Comparison of ENCODE assay signal across 5 cellular contexts in the genomic region with DNA sequence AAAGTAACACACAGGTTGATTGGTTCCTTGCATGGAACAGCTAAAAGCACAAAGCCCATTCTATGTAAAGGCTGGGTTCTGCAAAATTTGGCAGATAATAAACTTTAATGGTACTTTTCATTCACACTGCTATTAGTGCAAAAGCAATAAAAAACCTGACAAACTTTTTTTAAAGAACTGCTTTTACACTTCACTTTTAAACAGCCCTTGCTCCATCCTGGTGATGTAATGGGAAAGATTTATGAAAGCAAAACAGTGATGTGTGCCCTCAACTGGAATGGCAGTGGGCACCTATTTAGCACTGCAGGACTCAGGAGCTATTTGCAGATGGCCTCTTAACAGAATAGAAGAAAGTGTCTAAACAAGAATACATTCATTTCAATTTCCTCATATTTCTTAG.
"Had no signal": no experiment of that assay in that cellular context is flagged by ENCODE, and none has a peak within 500 bp of the region (broad histone marks: within the 10 kb centered on the region; RNA-seq: fewer than 3 reads in every experiment).

No MANE protein-coding gene starts in this region.

- ATAC-seq: GM23338 had no signal

- DNase-seq: H9, HCEC 1CT, IMR-90, KG1 had no signal
